Comparison of ENCODE assay signal across 8 cellular contexts in genomic region chr7:113117286-113117879, GRCh38. TPM values are rescaled to one million over a fixed set of nuclear protein-coding genes. Genes with fewer than 3 reads are reported as not detected.
DNase-seq lines count a peak whose midpoint lies in the region; ATAC-seq, FAIRE-seq and TF ChIP-seq lines count a peak whose summit lies in the region.
"Not testable (repeated sequence)": the region's sequence is repeated elsewhere in the genome, so short reads cannot be mapped to it uniquely, and the experiment has no call there.

No MANE protein-coding gene starts in this region.

- not testable (repeated sequence) for TF ChIP-seq POLR2A in H1 (IDR thresholded peaks at IDR 0.05; ENCODE audit: control extremely low read depth in 1 of 2, low read depth in 2 of 2, low read length in 2 of 2); suprapubic skin (IDR thresholded peaks at IDR 0.05)

- H3K27me3 ChIP-seq in HUES48 (ENCODE audit: control insufficient read depth, insufficient read depth, low read length); RWPE2 (ENCODE audit: insufficient read depth, poor library complexity, severe bottlenecking); H1 (replicated peaks in 1 of 4; ENCODE audit: control insufficient read depth in 3 of 4, extremely low read depth in 1 of 4, insufficient read depth in 3 of 4, low read length in 3 of 4); suprapubic skin: not testable (repeated sequence)
- H3K27me3 ChIP-seq in neural progenitor cell = peaks cover 35% of the 10 kb centered on the region

- not testable (repeated sequence) for H4K91ac ChIP-seq in H1 (replicated peaks; ENCODE audit: insufficient read length, low read length)

- H3K4me2 ChIP-seq in H1 (ENCODE audit: insufficient read depth in 1 of 2, low read depth in 2 of 2, low read length in 2 of 2) (peak overlapping the region; percentile 56 to 58), neural progenitor cell (peak overlapping the region; percentile 91)

- H3K36me3 ChIP-seq in HUES48 (ENCODE audit: control insufficient read depth, insufficient read depth, low read length) (peaks cover 25% of the 10 kb centered on the region), RWPE2 (ENCODE audit: low read depth) (peaks cover 13% of the 10 kb centered on the region), H1 (ENCODE audit: control insufficient read depth in 2 of 4, insufficient read depth in 4 of 4, low read length in 3 of 4) (peaks cover 0 to 18% (median 2%) of the 10 kb centered on the region in 4 experiments; a peak in 2 of 8 replicates)
- not testable (repeated sequence) for H3K36me3 ChIP-seq in neural progenitor cell, suprapubic skin

- H3K23me2 ChIP-seq in H1 (ENCODE audit: low read depth, low read length) = not testable (repeated sequence)

- not testable (repeated sequence) for H3K18ac ChIP-seq in H1 (ENCODE audit: extremely low read depth, low read length)

- CTCF ChIA-PET in activated naive CD4-positive, alpha-beta T cell treated with anti-CD3 and anti-CD28 coated beads for 36 hours (lab: Charles Lee) = not testable (repeated sequence)
- CTCF ChIA-PET in H1 (lab: Charles Lee; ENCODE audit: partially characterized antibody) = interaction anchor here (0.7 to 1.0 kb wide), 2 partner anchors 18 to 89 kb away, joined by 4 to 5 read pairs; no protein-coding TSS in a partner anchor

- H2BK120ac ChIP-seq in H1 (replicated peaks; ENCODE audit: low read depth, low read length) = not testable (repeated sequence)

- not testable (repeated sequence) for DNase-seq in CD14-positive monocyte (ENCODE audit: low spot score); RWPE2 (ENCODE audit: low spot score); H1 (ENCODE audit: low read depth in 1 of 2, low spot score in 2 of 2); neural progenitor cell (ENCODE audit: low spot score); suprapubic skin (ENCODE audit: low spot score in 2 of 2)
- DNase-seq in activated naive CD4-positive, alpha-beta T cell treated with anti-CD3 and anti-CD28 coated beads for 36 hours = peak; percentile 8

- H3K79me1 ChIP-seq in H1 (ENCODE audit: low read depth, low read length) = not testable (repeated sequence)

- peak overlapping the region; percentile 52 to 93 (median 85) for H3K27ac Mint-ChIP-seq in CD14-positive monocyte
- H3K27ac Mint-ChIP-seq in activated naive CD4-positive, alpha-beta T cell treated with anti-CD3 and anti-CD28 coated beads for 36 hours = peak overlapping the region; percentile 41
- H3K27ac Mint-ChIP-seq in neural progenitor cell = not testable (repeated sequence)

- not testable (repeated sequence) for H3K36me3 Mint-ChIP-seq in CD14-positive monocyte
- peaks cover 24% of the 10 kb centered on the region for H3K36me3 Mint-ChIP-seq in activated naive CD4-positive, alpha-beta T cell treated with anti-CD3 and anti-CD28 coated beads for 36 hours (ENCODE audit: low read depth)
- peaks cover 10% of the 10 kb centered on the region for H3K36me3 Mint-ChIP-seq in neural progenitor cell

- FAIRE-seq in H1 (lab: Jason Lieb, UNC) = not testable (repeated sequence)

- H3K56ac ChIP-seq in H1 (replicated peaks; ENCODE audit: insufficient read length, low read depth, low read length) = not testable (repeated sequence)

- not testable (repeated sequence) for ATAC-seq in RWPE2 (ENCODE audit: low read depth)

- H3K4me1 Mint-ChIP-seq in CD14-positive monocyte (peaks cover 29% of the 10 kb centered on the region), neural progenitor cell (peaks cover 15% of the 10 kb centered on the region)
- peaks cover 24% of the 10 kb centered on the region for H3K4me1 Mint-ChIP-seq in activated naive CD4-positive, alpha-beta T cell treated with anti-CD3 and anti-CD28 coated beads for 36 hours (ENCODE audit: low read depth)

- not testable (repeated sequence) for H3K79me2 ChIP-seq in H1 (ENCODE audit: control insufficient read depth in 1 of 2, insufficient read depth in 2 of 2, low read length in 2 of 2)
- H3K79me2 ChIP-seq in neural progenitor cell (ENCODE audit: low read depth) = peaks cover 15% of the 10 kb centered on the region

- not testable (repeated sequence) for H3K9ac ChIP-seq in HUES48 (ENCODE audit: low read depth, low read length)
- H3K9ac ChIP-seq in H1 (replicated peaks in 1 of 4; ENCODE audit: extremely low read depth in 1 of 4, low read depth in 3 of 4, low read length in 3 of 4) (peak overlapping the region in 2 of 4 experiments; percentile 13 to 60; a peak in 1 of 7 replicates), neural progenitor cell (peak overlapping the region; percentile 59)

- not testable (repeated sequence) for H2AK5ac ChIP-seq in H1 (ENCODE audit: low read depth, low read length)

- not testable (repeated sequence) for TF ChIP-seq CTCF in CD14-positive monocyte (IDR thresholded peaks at IDR 0.05); RWPE2 (IDR thresholded peaks at IDR 0.05; ENCODE audit: poor library complexity, severe bottlenecking); H1 (IDR thresholded peaks at IDR 0.05; ENCODE audit: control extremely low read depth in 1 of 3, insufficient read depth in 1 of 3, low read depth in 1 of 3, low read length in 3 of 3); neural progenitor cell (IDR thresholded peaks at IDR 0.05); suprapubic skin (IDR thresholded peaks at IDR 0.05)

- TF ChIP-seq EP300 in H1 (IDR thresholded peaks at IDR 0.05; ENCODE audit: borderline replicate concordance in 1 of 2, low read depth in 2 of 2, low read length in 2 of 2); suprapubic skin (IDR thresholded peaks at IDR 0.05): not testable (repeated sequence)

- not testable (repeated sequence) for H2BK5ac ChIP-seq in H1 (ENCODE audit: low read depth, low read length)

- H3K27ac ChIP-seq in HUES48 (ENCODE audit: low read depth, low read length) = peak overlapping the region; percentile 10
- H3K27ac ChIP-seq in RWPE2 (ENCODE audit: poor library complexity, severe bottlenecking); H1 (ENCODE audit: low read depth, low read length); neural progenitor cell; suprapubic skin: not testable (repeated sequence)

- POLR2A ChIA-PET in H1 (lab: Charles Lee; ENCODE audit: partially characterized antibody) = not testable (repeated sequence)

- H3F3A ChIP-seq in neural progenitor cell (ENCODE audit: low read depth) = not testable (repeated sequence)

- not testable (repeated sequence) for H4K8ac ChIP-seq in H1 (ENCODE audit: extremely low read depth, insufficient read depth, low read length)

- H3K4me3 ChIP-seq in HUES48 (ENCODE audit: low read depth, low read length) = peak overlapping the region; percentile 84
- H3K4me3 ChIP-seq in RWPE2 (ENCODE audit: severe bottlenecking) = peak overlapping the region; percentile 56
- peak overlapping the region; percentile 69 to 96 (median 78) for H3K4me3 ChIP-seq in H1 (ENCODE audit: extremely low read depth in 1 of 4, insufficient read depth in 2 of 4, low read depth in 3 of 4, low read length in 4 of 4)
- peak overlapping the region; percentile 49 for H3K4me3 ChIP-seq in iPS-11a (ENCODE audit: low read depth, low read length)
- H3K4me3 ChIP-seq in neural progenitor cell = peak overlapping the region; percentile 90
- peak overlapping the region; percentile 51 for H3K4me3 ChIP-seq in suprapubic skin

- not testable (repeated sequence) for H4K20me1 ChIP-seq in H1 (replicated peaks in 1 of 2; ENCODE audit: control insufficient read depth in 1 of 2, insufficient read depth in 2 of 2, low read length in 2 of 2); neural progenitor cell (ENCODE audit: low read depth)

- intact Hi-C loops in CD14-positive monocyte (cut with micrococcal nuclease) = not testable (repeated sequence)
- intact Hi-C loops in activated naive CD4-positive, alpha-beta T cell treated with anti-CD3 and anti-CD28 coated beads for 36 hours (cut with micrococcal nuclease) = loop anchor here (5.0 kb wide), 1 partner anchor 1555 kb away; the partner anchor contains the start of gene IMMP2L

- not testable (repeated sequence) for H2BK20ac ChIP-seq in H1 (ENCODE audit: low read length)

- not testable (repeated sequence) for H3K23ac ChIP-seq in H1 (ENCODE audit: insufficient read length)

- H3K4me1 ChIP-seq in HUES48 (ENCODE audit: control insufficient read depth, insufficient read depth, low read length); RWPE2 (ENCODE audit: insufficient read depth, poor library complexity, severe bottlenecking); H1 (replicated peaks in 1 of 4; ENCODE audit: control insufficient read depth in 3 of 4, insufficient read depth in 4 of 4, low read length in 3 of 4); neural progenitor cell: not testable (repeated sequence)
- peaks cover 14% of the 10 kb centered on the region for H3K4me1 ChIP-seq in suprapubic skin

- H3K27me3 Mint-ChIP-seq in CD14-positive monocyte (ENCODE audit: low read depth in 3 of 3); activated naive CD4-positive, alpha-beta T cell treated with anti-CD3 and anti-CD28 coated beads for 36 hours (ENCODE audit: low read depth); neural progenitor cell (ENCODE audit: insufficient read depth, low read depth): not testable (repeated sequence)

- not testable (repeated sequence) for TF ChIP-seq RAD21 in H1 (IDR thresholded peaks at IDR 0.05 in 1 of 2, conservative IDR thresholded peaks at IDR 0.05 in 1 of 2; ENCODE audit: low read depth in 2 of 2, low read length in 2 of 2)

- H3K14ac ChIP-seq in H1 (ENCODE audit: insufficient read length) = not testable (repeated sequence)

- not testable (repeated sequence) for H2AFZ ChIP-seq in H1 (ENCODE audit: low read length); neural progenitor cell (replicated peaks)

- not testable (repeated sequence) for H4K5ac ChIP-seq in H1 (ENCODE audit: insufficient read length, low read depth, low read length)

- not testable (repeated sequence) for H2BK15ac ChIP-seq in H1 (ENCODE audit: low read length)

- H2BK12ac ChIP-seq in H1 (ENCODE audit: low read depth, low read length) = not testable (repeated sequence)

- not testable (repeated sequence) for H3K4me3 Mint-ChIP-seq in CD14-positive monocyte
- peak overlapping the region; percentile 85 for H3K4me3 Mint-ChIP-seq in activated naive CD4-positive, alpha-beta T cell treated with anti-CD3 and anti-CD28 coated beads for 36 hours
- peak overlapping the region; percentile 92 for H3K4me3 Mint-ChIP-seq in neural progenitor cell

- not testable (repeated sequence) for H3K9me3 ChIP-seq in HUES48 (ENCODE audit: control insufficient read depth, insufficient read depth, low read length); RWPE2 (ENCODE audit: severe bottlenecking); H1 (ENCODE audit: insufficient read depth in 2 of 2, low read depth in 1 of 2, low read length in 1 of 2); neural progenitor cell (ENCODE audit: low read depth); suprapubic skin

- H3K9me3 Mint-ChIP-seq in CD14-positive monocyte; activated naive CD4-positive, alpha-beta T cell treated with anti-CD3 and anti-CD28 coated beads for 36 hours; neural progenitor cell: not testable (repeated sequence)

- 71% methylated on average over 8 of the region's 8 CpGs; no CpG with 5 or more reads in 1 of the 2 experiments for WGBS in H1 (ENCODE audit: extremely low coverage in 1 of 2, insufficient coverage in 1 of 2, insufficient read length in 1 of 2, insufficient replicate concordance in 2 of 2, low coverage in 1 of 2, low lambda C conversion rate in 2 of 2, missing lambda C conversion rate in 1 of 2), 2 experiments
- WGBS in suprapubic skin = 73% methylated on average over 8 of the region's 8 CpGs

- not testable (repeated sequence) for H3K4ac ChIP-seq in H1 (replicated peaks; ENCODE audit: insufficient read length, low read depth, low read length)

RNA-seq across cellular contexts. Expression of gene SMIM30, which starts 1.0 kb away (rescaled TPM):
- 10 to 100 TPM; 43.6 to 55.0 TPM for polyA plus RNA-seq in CD14-positive monocyte
- total RNA-seq in activated naive CD4-positive, alpha-beta T cell treated with anti-CD3 and anti-CD28 coated beads for 36 hours = 10 to 100 TPM; 40.1 to 41.2 TPM
- 48.4 and 49.7 TPM in 2 replicates for total RNA-seq in H1 (2021; fragmentation: NEBNext Ultra II Directional; extraction: Animal tissue kit (Norgen Biotek cat#: 25700))
- polyA plus RNA-seq in H1 (2011; rRNA removed) = 16.5 and 35.2 TPM in 2 replicates
- polyA plus RNA-seq in H1 (2011; cell fraction: cytosol; rRNA removed) = 35.8 TPM
- 22.1 TPM for polyA plus RNA-seq in H1 (2011; cell fraction: nucleus; rRNA removed)
- 25.5 to 52.9 TPM (median 30.3 TPM) in 4 replicates for polyA plus RNA-seq in H1 (2012, experiment 1 of 2)
- 31.3 TPM for polyA plus RNA-seq in H1 (2012, experiment 2 of 2)
- polyA plus RNA-seq in H1 (2013, experiment 1 of 2) = 86.1 TPM
- polyA plus RNA-seq in H1 (2013, experiment 2 of 2) = 82.9 TPM
- polyA minus RNA-seq in H1 (2011; rRNA and poly(A)+ RNA removed) = 20.9 and 27.5 TPM in 2 replicates
- 11.7 TPM for polyA minus RNA-seq in H1 (2011; cell fraction: cytosol; rRNA and poly(A)+ RNA removed)
- 22.7 TPM for polyA minus RNA-seq in H1 (2011; cell fraction: nucleus; rRNA and poly(A)+ RNA removed)
- total RNA-seq in neural progenitor cell (ENCODE audit: low replicate concordance) = 68.1 and 112 TPM in 2 replicates
- total RNA-seq in suprapubic skin = 10 to 100 TPM; 12.7 to 24.3 (median 18.0) TPM

RNA-seq across cellular contexts. Expression of gene GPR85, which starts 30.8 kb away (rescaled TPM):
- polyA plus RNA-seq in CD14-positive monocyte (not detected), H1 (2011; rRNA removed) (0.06 and 0.11 TPM in 2 replicates)
- total RNA-seq in activated naive CD4-positive, alpha-beta T cell treated with anti-CD3 and anti-CD28 coated beads for 36 hours = not detected
- total RNA-seq in H1 (2021; fragmentation: NEBNext Ultra II Directional; extraction: Animal tissue kit (Norgen Biotek cat#: 25700)) = 0.20 and 0.54 TPM in 2 replicates
- polyA plus RNA-seq in H1 (2011; cell fraction: cytosol; rRNA removed) = 0.17 TPM
- polyA plus RNA-seq in H1 (2011; cell fraction: nucleus; rRNA removed) = 0.09 TPM
- 0.13 to 0.33 TPM in 2 of 4 replicates, not detected in the others for polyA plus RNA-seq in H1 (2012, experiment 1 of 2)
- polyA plus RNA-seq in H1 (2012, experiment 2 of 2) = not detected
- polyA plus RNA-seq in H1 (2013, experiment 1 of 2) = 0.32 TPM
- 0.31 TPM for polyA plus RNA-seq in H1 (2013, experiment 2 of 2)
- polyA minus RNA-seq in H1 (2011; rRNA and poly(A)+ RNA removed) = 0.25 and 0.32 TPM in 2 replicates
- polyA minus RNA-seq in H1 (2011; cell fraction: cytosol; rRNA and poly(A)+ RNA removed) = not detected
- polyA minus RNA-seq in H1 (2011; cell fraction: nucleus; rRNA and poly(A)+ RNA removed) = not detected
- total RNA-seq in neural progenitor cell (ENCODE audit: low replicate concordance) (1.2 and 3.0 TPM in 2 replicates), suprapubic skin (under 1 TPM in 3 of 4 donors, not detected in 1; 0.13 to 0.40 (median 0.17) TPM)
